Comparison of ENCODE assay signal across 8 cellular contexts in the genomic region with DNA sequence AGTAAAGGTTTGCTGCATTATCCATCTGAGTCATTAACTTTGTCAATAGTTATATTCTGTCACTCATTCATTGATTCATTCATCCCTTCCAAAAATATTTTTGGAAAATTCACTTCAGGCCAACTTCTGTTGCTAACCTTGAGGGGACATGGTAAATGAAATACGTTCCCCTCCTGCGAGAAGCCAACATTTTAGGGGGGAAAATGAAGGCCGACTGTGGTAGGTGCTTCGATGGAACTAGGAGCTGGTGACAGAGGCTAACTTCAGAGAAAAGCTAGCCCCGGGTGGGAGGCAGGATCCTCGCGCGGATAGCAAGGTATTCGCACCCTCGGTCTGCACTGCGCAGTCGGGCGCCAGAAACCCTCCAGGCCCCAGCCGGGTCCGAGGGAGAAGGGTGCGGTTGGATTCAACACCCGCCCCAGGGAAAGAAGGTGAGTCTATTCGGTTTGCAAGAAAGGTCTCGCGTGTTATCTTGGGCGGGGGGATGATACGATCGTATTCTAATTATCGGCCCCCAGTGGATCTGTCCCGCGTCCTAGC. TPM values are rescaled to one million over a fixed set of nuclear protein-coding genes. Genes with fewer than 3 reads are reported as not detected.
A peak's percentile ranks its signal among the peaks of the same experiment; 100 is the strongest.
DNase-seq lines count a peak whose midpoint lies in the region; ATAC-seq and TF ChIP-seq lines count a peak whose summit lies in the region.

No MANE protein-coding gene starts in this region.

- peaks cover 3% of the 10 kb centered on the region for H3K9me3 Mint-ChIP-seq in activated CD4-positive, alpha-beta T cell treated with anti-CD3 and anti-CD28 coated beads, Interleukin-2, amount 10 ng/mL, durations not matched to agents 7 days and 5 days
- peaks cover 0 to 2% of the 10 kb centered on the region in 2 donors for H3K9me3 Mint-ChIP-seq in activated T-cell treated with anti-CD3 and anti-CD28 coated beads, Interleukin-2, amount 50 U/mL, for 72 hours

- H3K4me1 Mint-ChIP-seq in activated CD4-positive, alpha-beta T cell treated with anti-CD3 and anti-CD28 coated beads, Interleukin-2, amount 10 ng/mL, durations not matched to agents 7 days and 5 days = peaks cover 26% of the 10 kb centered on the region
- peaks cover 31% of the 10 kb centered on the region for H3K4me1 Mint-ChIP-seq in activated T-cell treated with anti-CD3 and anti-CD28 coated beads, Interleukin-2, amount 50 U/mL, for 72 hours (ENCODE audit: low read depth)

- H3K27me3 ChIP-seq in right atrium auricular region = no peaks in the 10 kb centered on the region

- CTCF ChIA-PET in activated CD4-positive, alpha-beta T cell treated with anti-CD3 and anti-CD28 coated beads, Interleukin-2, amount 10 ng/mL, durations not matched to agents 7 days and 5 days (lab: Charles Lee) = interaction anchor here (0.5 kb wide), 1 partner anchor 36 kb away, joined by 3 read pairs; no protein-coding TSS in a partner anchor

- H3K36me3 ChIP-seq in right atrium auricular region = no peaks in the 10 kb centered on the region

- H3K4me3 Mint-ChIP-seq in activated CD4-positive, alpha-beta T cell treated with anti-CD3 and anti-CD28 coated beads, Interleukin-2, amount 10 ng/mL, durations not matched to agents 7 days and 5 days = peak overlapping the region; percentile 91
- peak overlapping the region; percentile 86 to 98 for H3K4me3 Mint-ChIP-seq in activated T-cell treated with anti-CD3 and anti-CD28 coated beads, Interleukin-2, amount 50 U/mL, for 72 hours

- peaks cover 7% of the 10 kb centered on the region for H3K27me3 Mint-ChIP-seq in activated CD4-positive, alpha-beta T cell treated with anti-CD3 and anti-CD28 coated beads, Interleukin-2, amount 10 ng/mL, durations not matched to agents 7 days and 5 days
- peaks cover 23% of the 10 kb centered on the region for H3K27me3 Mint-ChIP-seq in activated T-cell treated with anti-CD3 and anti-CD28 coated beads, Interleukin-2, amount 50 U/mL, for 72 hours (ENCODE audit: low read depth)

- no peak for TF ChIP-seq CTCF in right atrium auricular region (IDR thresholded peaks at IDR 0.05)

- H3K27ac Mint-ChIP-seq in activated CD4-positive, alpha-beta T cell treated with anti-CD3 and anti-CD28 coated beads, Interleukin-2, amount 10 ng/mL, durations not matched to agents 7 days and 5 days = peak overlapping the region; percentile 94
- H3K27ac Mint-ChIP-seq in activated T-cell treated with anti-CD3 and anti-CD28 coated beads, Interleukin-2, amount 50 U/mL, for 72 hours = peak overlapping the region; percentile 78

- H3K4me1 ChIP-seq in right atrium auricular region = peaks cover 0 to 18% of the 10 kb centered on the region in 2 donors

- DNase-seq in activated CD4-positive, alpha-beta T cell treated with anti-CD3 and anti-CD28 coated beads, Interleukin-2, amount 10 ng/mL, durations not matched to agents 7 days and 5 days = no peak
- DNase-seq in activated CD4-positive, alpha-beta T cell treated with anti-CD3 and anti-CD28 coated beads, Interleukin-2, amount 50 U/mL, for 4 hours = no peak
- peak in 1 of 2 donors; percentile 2 for DNase-seq in activated T-cell treated with anti-CD3 and anti-CD28 coated beads, Interleukin-2, amount 50 U/mL, for 72 hours
- no peak for DNase-seq in right atrium auricular region (ENCODE audit: low spot score)
- no peak for DNase-seq in NCI-H2196 (lab: John Stamatoyannopoulos, UW; ENCODE audit: unreplicated experiment)
- no peak for DNase-seq in mesenteric fat pad (ENCODE audit: low spot score)

- H3K27ac ChIP-seq in right atrium auricular region = peak overlapping the region; percentile 82 to 89
- peak overlapping the region; percentile 61 to 90 (median 85) for H3K27ac ChIP-seq in skin epidermis

- POLR2A ChIA-PET in activated CD4-positive, alpha-beta T cell treated with anti-CD3 and anti-CD28 coated beads, Interleukin-2, amount 10 ng/mL, durations not matched to agents 7 days and 5 days (lab: Charles Lee) = interaction anchor here (0.6 kb wide), 1 partner anchor 61 kb away, joined by 4 read pairs; the partner anchor contains the start of gene TGFB2

- H3K36me3 Mint-ChIP-seq in activated CD4-positive, alpha-beta T cell treated with anti-CD3 and anti-CD28 coated beads, Interleukin-2, amount 10 ng/mL, durations not matched to agents 7 days and 5 days (ENCODE audit: low read depth) = no peaks in the 10 kb centered on the region
- peaks cover 0 to 5% of the 10 kb centered on the region in 2 donors for H3K36me3 Mint-ChIP-seq in activated T-cell treated with anti-CD3 and anti-CD28 coated beads, Interleukin-2, amount 50 U/mL, for 72 hours (ENCODE audit: insufficient read depth in 2 of 2)

- H3K4me3 ChIP-seq in right atrium auricular region (peak overlapping the region; percentile 59 to 90), skin epidermis (peak overlapping the region; percentile 56 to 91 (median 70))

- peak; percentile 14 for ATAC-seq in HG03139 (IDR thresholded peaks at IDR 0.05; ENCODE audit: unreplicated experiment)
- ATAC-seq in activated T-cell treated with anti-CD3 and anti-CD28 coated beads, Interleukin-2, amount 50 U/mL, for 72 hours (replicated peaks in 1 of 2) = no peak

- H3K9me3 ChIP-seq in right atrium auricular region = peaks cover 0 to 6% of the 10 kb centered on the region in 2 donors

RNA-seq across cellular contexts. Expression of gene RRP15, which starts 0.6 kb away (rescaled TPM):
- total RNA-seq in activated CD4-positive, alpha-beta T cell treated with anti-CD3 and anti-CD28 coated beads, Interleukin-2, amount 10 ng/mL, durations not matched to agents 7 days and 5 days = 10 to 100 TPM; 14.0 to 18.0 TPM
- 10 to 100 TPM; 12.5 to 13.6 TPM for total RNA-seq in activated T-cell treated with anti-CD3 and anti-CD28 coated beads, Interleukin-2, amount 50 U/mL, for 72 hours
- total RNA-seq in right atrium auricular region (1 to 10 TPM; 5.3 to 6.2 TPM), mesenteric fat pad (26.6 TPM)
